Comparison of ENCODE assay signal across 27 cellular contexts in the genomic region with DNA sequence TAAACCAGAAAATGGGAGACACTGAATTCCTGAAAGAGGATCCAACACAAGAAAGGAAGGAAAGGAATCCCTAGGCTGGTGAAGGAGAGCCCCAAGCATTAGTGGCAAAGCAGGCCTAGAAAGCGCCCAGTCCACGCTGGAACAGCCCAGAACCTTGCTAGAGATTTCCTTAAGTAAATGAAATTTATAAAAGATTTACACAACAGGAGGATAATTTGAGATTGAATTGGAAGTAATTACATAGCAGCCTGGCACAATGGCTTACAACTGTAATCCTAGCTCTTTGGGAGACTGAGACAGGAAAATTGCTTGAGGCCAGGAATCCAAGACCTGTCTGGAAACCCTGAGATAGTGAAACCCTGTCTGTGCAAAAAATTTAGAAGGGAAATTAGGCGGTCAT. TPM values are rescaled to one million over a fixed set of nuclear protein-coding genes. Genes with fewer than 3 reads are reported as not detected.
"Had no signal": no experiment of that assay in that cellular context is flagged by ENCODE, and none has a peak within 500 bp of the region (broad histone marks: within the 10 kb centered on the region; RNA-seq: fewer than 3 reads in every experiment).

No MANE protein-coding gene starts in this region.

- H3K9me3 ChIP-seq: ascending aorta, Peyer's patch had no signal

- DNase-seq: activated CD4-positive, alpha-beta memory T cell treated with anti-CD3 and anti-CD28 coated beads for 36 hours; activated CD4-positive, alpha-beta T cell treated with anti-CD3 and anti-CD28 coated beads, Interleukin-2, amount 10 ng/mL, durations not matched to agents 24 days and 14 days; activated CD4-positive, CD25-positive, alpha-beta regulatory T cell treated with anti-CD3 and anti-CD28 coated beads, Interleukin-2, amount 50 U/mL, for 72 hours; activated CD8-positive, alpha-beta memory T cell treated with anti-CD3 and anti-CD28 coated beads for 24 hours; activated effector memory CD4-positive, alpha-beta T cell treated with anti-CD3 and anti-CD28 coated beads, Interleukin-2, amount 50 U/mL, for 16 hours; activated naive CD4-positive, alpha-beta T cell treated with Interleukin-2 at 50 U/mL for 16 hours; activated naive CD8-positive, alpha-beta T cell treated with anti-CD3 and anti-CD28 coated beads, Interleukin-2, amount 50 U/mL, for 24 hours; activated T-cell treated with anti-CD3 and anti-CD28 coated beads, Interleukin-2, amount 50 U/mL, for 4 hours; amniotic stem cell; cerebellar nuclear complex; KG1; NCI-H1048; NCI-H1694 treated with DMSO at 0.1 percent for 48 hours; NCI-H2029 treated with DMSO at 0.1 percent for 48 hours; NCI-H345; NCI-H510A treated with DMSO at 0.1 percent for 48 hours; Peyer's patch; SHP77 had no signal

- H3K27me3 Mint-ChIP-seq: activated CD4-positive, alpha-beta memory T cell treated with anti-CD3 and anti-CD28 coated beads for 36 hours; activated CD4-positive, alpha-beta T cell treated with anti-CD3 and anti-CD28 coated beads, Interleukin-2, amount 10 ng/mL, durations not matched to agents 24 days and 14 days; activated naive CD8-positive, alpha-beta T cell treated with anti-CD3 and anti-CD28 coated beads, Interleukin-2, amount 50 U/mL, for 24 hours; brain; IgD-negative memory B cell had no signal

- H3K4me1 Mint-ChIP-seq: WTC11 had no signal

- H3K27ac Mint-ChIP-seq: activated CD4-positive, alpha-beta memory T cell treated with anti-CD3 and anti-CD28 coated beads for 36 hours; activated CD4-positive, alpha-beta T cell treated with anti-CD3 and anti-CD28 coated beads, Interleukin-2, amount 10 ng/mL, durations not matched to agents 24 days and 14 days; activated naive CD4-positive, alpha-beta T cell treated with anti-CD3 and anti-CD28 coated beads, Interleukin-2, amount 50 U/mL, for 72 hours; activated naive CD8-positive, alpha-beta T cell treated with anti-CD3 and anti-CD28 coated beads, Interleukin-2, amount 50 U/mL, for 24 hours; T-helper 1 cell treated with Interleukin-12 subunit alpha and Interleukin-12 subunit beta and Interleukin-4 antibody, amounts not matched to agents 30 μg/mL and 1 μg/mL, for 36 hours; WTC11 had no signal

- H3K27me3 ChIP-seq: ascending aorta, Peyer's patch had no signal

- H3K4me3 ChIP-seq: ascending aorta, Peyer's patch had no signal

- H3K4me1 ChIP-seq: ascending aorta, Peyer's patch had no signal

- ATAC-seq: activated naive CD4-positive, alpha-beta T cell treated with anti-CD3 and anti-CD28 coated beads, Interleukin-2, amount 50 U/mL, for 72 hours; activated naive CD8-positive, alpha-beta T cell treated with anti-CD3 and anti-CD28 coated beads, Interleukin-2, amount 50 U/mL, for 24 hours; activated T-cell treated with anti-CD3 and anti-CD28 coated beads, Interleukin-2, amount 50 U/mL, for 4 hours; WTC11 had no signal

- H3K27ac ChIP-seq: ascending aorta, Peyer's patch, RWPE1 had no signal

- H3K4me3 Mint-ChIP-seq: activated CD4-positive, alpha-beta memory T cell treated with anti-CD3 and anti-CD28 coated beads for 36 hours; activated CD4-positive, alpha-beta T cell treated with anti-CD3 and anti-CD28 coated beads, Interleukin-2, amount 10 ng/mL, durations not matched to agents 24 days and 14 days; activated naive CD8-positive, alpha-beta T cell treated with anti-CD3 and anti-CD28 coated beads, Interleukin-2, amount 50 U/mL, for 24 hours; activated T-cell treated with anti-CD3 and anti-CD28 coated beads, Interleukin-2, amount 50 U/mL, for 4 hours; brain; IgD-negative memory B cell; T-helper 1 cell treated with Interleukin-12 subunit alpha and Interleukin-12 subunit beta and Interleukin-4 antibody, amounts not matched to agents 30 μg/mL and 1 μg/mL, for 36 hours; WTC11 had no signal

- H3K9me3 Mint-ChIP-seq: activated CD4-positive, alpha-beta memory T cell treated with anti-CD3 and anti-CD28 coated beads for 36 hours; activated CD4-positive, alpha-beta T cell treated with anti-CD3 and anti-CD28 coated beads, Interleukin-2, amount 10 ng/mL, durations not matched to agents 24 days and 14 days; activated naive CD4-positive, alpha-beta T cell treated with anti-CD3 and anti-CD28 coated beads, Interleukin-2, amount 50 U/mL, for 72 hours; activated naive CD8-positive, alpha-beta T cell treated with anti-CD3 and anti-CD28 coated beads, Interleukin-2, amount 50 U/mL, for 24 hours; activated T-cell treated with anti-CD3 and anti-CD28 coated beads, Interleukin-2, amount 50 U/mL, for 4 hours; brain; IgD-negative memory B cell; T-helper 1 cell treated with Interleukin-12 subunit alpha and Interleukin-12 subunit beta and Interleukin-4 antibody, amounts not matched to agents 30 μg/mL and 1 μg/mL, for 36 hours; WTC11 had no signal

RNA-seq across cellular contexts. Expression of gene C20orf144, which starts 26.8 kb away (rescaled TPM):
- total RNA-seq: ascending aorta, Peyer's patch, SK-MEL-5 had no signal
- polyA plus RNA-seq: IgD-negative memory B cell had no signal

RNA-seq across cellular contexts. Expression of gene ACTL10, which starts 31.4 kb away (rescaled TPM):
- total RNA-seq: M059J, SK-MEL-5 had no signal
